Comparison of ENCODE assay signal across 11 cellular contexts in the genomic region with DNA sequence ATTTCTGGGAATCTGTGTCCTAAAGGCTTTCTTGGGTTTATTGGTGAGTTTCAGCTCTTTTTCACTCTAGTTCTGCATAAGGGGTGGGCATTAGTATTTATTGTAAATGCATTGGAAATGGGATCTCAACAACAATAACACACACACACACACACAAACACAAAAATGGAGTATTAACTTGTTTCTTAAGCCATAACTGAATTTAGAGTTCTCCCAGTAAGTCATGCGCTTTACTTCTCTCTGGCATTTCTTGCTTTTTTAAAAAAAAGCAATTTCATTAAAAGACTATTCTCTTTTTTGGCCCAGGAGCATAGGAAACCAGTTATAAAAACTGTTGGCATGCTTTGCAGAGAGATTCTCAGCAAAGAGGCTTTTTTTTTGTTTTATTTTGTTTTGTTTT.
DNase-seq lines count a peak whose midpoint lies in the region; ATAC-seq and TF ChIP-seq lines count a peak whose summit lies in the region.
"Had no signal": no experiment of that assay in that cellular context is flagged by ENCODE, and none has a peak within 500 bp of the region (broad histone marks: within the 10 kb centered on the region; RNA-seq: fewer than 3 reads in every experiment).

No MANE protein-coding gene starts in this region.

- H3K27ac Mint-ChIP-seq in activated T-cell treated with anti-CD3 and anti-CD28 coated beads, Interleukin-2, amount 50 U/mL, for 24 hours: peak overlapping the region; percentile 17
- H3K27ac Mint-ChIP-seq in T-cell: peak overlapping the region in 1 of 2 donors; percentile 40

- no peak for DNase-seq in activated T-cell treated with anti-CD3 and anti-CD28 coated beads, Interleukin-2, amount 50 U/mL, for 24 hours
- no peak for DNase-seq in activated T-cell treated with anti-CD3 and anti-CD28 coated beads, Interleukin-2, amount 50 U/mL, for 48 hours
- DNase-seq in SK-N-MC (ENCODE audit: low read depth, low spot score): no peak
- DNase-seq in activated CD8-positive, alpha-beta memory T cell treated with anti-CD3 and anti-CD28 coated beads, Interleukin-2, amount 50 U/mL, for 4 hours: no peak
- no peak for DNase-seq in T-cell
- DNase-seq in OCI-M2 (lab: John Stamatoyannopoulos, UW; ENCODE audit: unreplicated experiment): no peak
- DNase-seq: DMS79 treated with DMSO at 0.1 percent for 48 hours; NCI-H1105; stimulated activated CD8-positive, alpha-beta memory T cell treated with anti-CD3 and anti-CD28 coated beads, Interleukin-4, amount 100 ng/mL, for 48 hours had no signal

- TF ChIP-seq CTCF in subcutaneous adipose tissue (IDR thresholded peaks at IDR 0.05; ENCODE audit: low read depth): peak; percentile 84

- H3K4me3 Mint-ChIP-seq in activated T-cell treated with anti-CD3 and anti-CD28 coated beads, Interleukin-2, amount 50 U/mL, for 24 hours: no peak overlapping the region
- H3K4me3 Mint-ChIP-seq in T-cell: no peak overlapping the region

- no peaks in the 10 kb centered on the region for H3K9me3 ChIP-seq in SK-N-MC (ENCODE audit: low read depth, low read length)

- H3K9ac ChIP-seq in SK-N-MC (ENCODE audit: insufficient read length): peak overlapping the region; percentile 6

- H3K4me3 ChIP-seq in SK-N-MC: no peak overlapping the region

- POLR2A ChIA-PET in T-cell (lab: Charles Lee): interaction anchor here in 1 of 2 donors (0.6 kb wide), 1 partner anchor 787 kb away, joined by 3 read pairs; no protein-coding TSS in a partner anchor

- no peaks in the 10 kb centered on the region for H3K9me3 Mint-ChIP-seq in activated T-cell treated with anti-CD3 and anti-CD28 coated beads, Interleukin-2, amount 50 U/mL, for 24 hours
- no peaks in the 10 kb centered on the region for H3K9me3 Mint-ChIP-seq in T-cell

- no peaks in the 10 kb centered on the region for H3K27me3 Mint-ChIP-seq in activated T-cell treated with anti-CD3 and anti-CD28 coated beads, Interleukin-2, amount 50 U/mL, for 24 hours
- no peaks in the 10 kb centered on the region for H3K27me3 Mint-ChIP-seq in T-cell

- peaks cover 28% of the 10 kb centered on the region for H3K4me1 Mint-ChIP-seq in activated T-cell treated with anti-CD3 and anti-CD28 coated beads, Interleukin-2, amount 50 U/mL, for 24 hours (ENCODE audit: low read depth)
- peaks cover 22 to 32% (median 22%) of the 10 kb centered on the region in 3 donors for H3K4me1 Mint-ChIP-seq in T-cell

- H3K27me3 ChIP-seq in layer of hippocampus (ENCODE audit: control insufficient read depth, insufficient read depth, low read length): no peaks in the 10 kb centered on the region

- no peaks in the 10 kb centered on the region for H3K36me3 ChIP-seq in SK-N-MC (ENCODE audit: insufficient read depth, low read length)

- CTCF ChIA-PET in T-cell (lab: Charles Lee): interaction anchor here in 1 of 2 donors (0.9 kb wide), 1 partner anchor 363 kb away, joined by 3 read pairs; no protein-coding TSS in a partner anchor

- peak overlapping the region; percentile 34; the same call in 1 of the 2 replicates for H3K27ac ChIP-seq in SK-N-MC
- H3K27ac ChIP-seq in layer of hippocampus (ENCODE audit: low read depth, low read length): peak overlapping the region; percentile 36

- ATAC-seq in T-cell (replicated peaks in 1 of 4): no peak

- no peaks in the 10 kb centered on the region for H3K36me3 Mint-ChIP-seq in activated T-cell treated with anti-CD3 and anti-CD28 coated beads, Interleukin-2, amount 50 U/mL, for 24 hours (ENCODE audit: low read depth)
- H3K36me3 Mint-ChIP-seq in T-cell: no peaks in the 10 kb centered on the region
